In the genomic region with DNA sequence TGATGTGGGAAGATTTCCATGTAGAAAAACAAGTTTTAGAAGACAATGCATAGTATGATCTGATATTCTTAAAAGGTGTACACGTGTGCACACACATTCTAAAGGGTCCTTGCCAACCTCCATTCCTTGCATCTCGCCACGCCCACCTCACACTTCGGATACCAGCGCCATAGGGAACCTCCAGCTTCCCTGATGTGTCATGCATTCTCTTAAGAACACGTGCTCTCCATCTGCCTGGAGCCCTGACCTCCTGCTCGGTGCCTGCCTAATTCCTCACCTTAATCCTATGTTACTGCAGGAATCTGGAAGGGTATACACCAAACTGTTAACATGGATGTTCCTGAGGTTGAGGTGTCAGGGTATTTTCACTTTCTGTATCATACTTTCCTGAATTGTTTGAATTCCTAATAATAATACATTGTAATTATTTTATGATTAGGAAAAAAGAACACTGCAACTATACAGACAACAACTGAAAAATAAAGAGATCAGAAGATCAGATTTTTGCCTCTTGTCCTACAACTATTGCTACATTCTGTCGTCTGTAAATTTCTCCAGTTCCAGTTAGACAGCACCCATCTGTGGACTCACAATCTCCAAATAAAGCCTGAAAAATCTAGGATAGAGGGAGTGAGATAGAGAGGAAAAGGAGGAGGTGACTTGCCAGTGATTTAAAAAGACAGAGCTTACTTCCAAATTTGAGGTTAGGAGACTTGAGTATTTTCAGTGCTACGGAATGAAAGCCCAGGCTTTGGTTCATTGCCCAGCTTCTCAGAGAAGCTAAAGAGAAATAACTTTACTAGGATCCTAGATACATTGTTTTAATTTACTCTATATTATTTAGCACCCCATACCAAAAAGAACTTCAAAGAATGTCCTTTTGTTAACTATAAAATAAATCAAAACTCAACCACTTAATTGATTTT, we compare ENCODE assay signal across 1 cellular context.
TF ChIP-seq lines count a peak whose summit lies in the region.

No MANE protein-coding gene starts in this region.

TF ChIP-seq in H1, 55 proteins besides CTCF, POLR2A, EP300 and RAD21:
- TF ChIP-seq, protein P1, sequence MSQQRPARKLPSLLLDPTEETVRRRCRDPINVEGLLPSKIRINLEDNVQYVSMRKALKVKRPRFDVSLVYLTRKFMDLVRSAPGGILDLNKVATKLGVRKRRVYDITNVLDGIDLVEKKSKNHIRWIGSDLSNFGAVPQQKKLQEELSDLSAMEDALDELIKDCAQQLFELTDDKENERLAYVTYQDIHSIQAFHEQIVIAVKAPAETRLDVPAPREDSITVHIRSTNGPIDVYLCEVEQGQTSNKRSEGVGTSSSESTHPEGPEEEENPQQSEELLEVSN (IDR thresholded peaks at IDR 0.05): peak; percentile 59; the same call in 1 of the 2 replicates
- no peak for TF ChIP-seq BCL11A (IDR thresholded peaks at IDR 0.05; ENCODE audit: low read depth in 2 of 2, low read length in 2 of 2)
- no peak for TF ChIP-seq RFX5 (IDR thresholded peaks at IDR 0.05; ENCODE audit: borderline replicate concordance, low read depth, low read length)
- TF ChIP-seq MAFK (IDR thresholded peaks at IDR 0.05; ENCODE audit: low read depth, low read length): no peak
- TF ChIP-seq, protein P2, sequence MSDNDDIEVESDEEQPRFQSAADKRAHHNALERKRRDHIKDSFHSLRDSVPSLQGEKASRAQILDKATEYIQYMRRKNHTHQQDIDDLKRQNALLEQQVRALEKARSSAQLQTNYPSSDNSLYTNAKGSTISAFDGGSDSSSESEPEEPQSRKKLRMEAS (IDR thresholded peaks at IDR 0.05): peak; percentile 82
